ENCODE assay signal across 8 cellular contexts in the genomic region with DNA sequence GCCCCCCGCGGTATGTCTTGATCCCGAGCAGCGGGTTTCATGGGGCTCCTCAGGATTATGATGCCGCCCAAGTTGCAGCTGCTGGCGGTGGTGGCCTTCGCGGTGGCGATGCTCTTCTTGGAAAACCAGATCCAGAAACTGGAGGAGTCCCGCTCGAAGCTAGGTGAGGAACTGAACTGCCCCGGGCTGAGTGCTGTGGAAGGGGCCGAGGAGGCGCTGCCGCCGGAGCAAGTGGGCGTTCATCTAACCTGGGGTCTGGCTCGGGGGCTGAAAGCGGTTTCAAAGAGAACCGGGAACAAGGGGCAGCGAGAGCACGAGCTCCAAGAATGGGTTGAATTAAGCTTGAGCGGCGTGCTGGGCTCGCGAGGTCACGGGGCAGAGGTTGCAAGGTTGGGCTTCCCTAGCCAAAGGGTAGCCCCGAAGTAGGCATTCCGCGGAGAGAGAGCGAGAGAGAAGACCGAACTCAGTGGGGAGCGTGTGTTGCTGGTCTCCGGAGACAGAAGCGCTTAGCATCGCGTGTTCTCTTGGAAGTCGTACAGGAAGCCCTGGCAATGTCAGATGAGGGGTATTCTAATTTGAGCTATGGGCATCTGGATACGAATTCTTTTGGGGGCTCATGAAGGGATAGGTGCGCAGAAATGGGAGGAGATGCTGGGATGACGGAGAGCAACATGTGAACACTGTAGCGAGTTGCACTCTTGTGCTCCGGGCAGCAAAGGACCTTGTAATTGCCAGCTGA. TPM values are rescaled to one million over a fixed set of nuclear protein-coding genes. Genes with fewer than 3 reads are reported as not detected.
DNase-seq lines count a peak whose midpoint lies in the region; ATAC-seq lines count a peak whose summit lies in the region.

No MANE protein-coding gene starts in this region.

- peaks cover 1 to 5% of the 10 kb centered on the region in 2 donors for H3K4me1 ChIP-seq in aorta (ENCODE audit: control insufficient read depth in 1 of 2, insufficient read depth in 2 of 2, low read length in 2 of 2)

- H3K27ac ChIP-seq in SK-N-MC (no peak overlapping the region), aorta (ENCODE audit: low read depth in 1 of 2, low read length in 2 of 2) (peak overlapping the region in 1 of 2 donors; percentile 53)

- no peak overlapping the region for H3K27ac Mint-ChIP-seq in activated naive CD8-positive, alpha-beta T cell treated with anti-CD3 and anti-CD28 coated beads, Interleukin-2, amount 50 U/mL, for 24 hours

- no peak overlapping the region for H3K4me3 Mint-ChIP-seq in activated naive CD8-positive, alpha-beta T cell treated with anti-CD3 and anti-CD28 coated beads, Interleukin-2, amount 50 U/mL, for 24 hours

- H3K9me3 ChIP-seq in SK-N-MC (ENCODE audit: low read depth, low read length) = no peaks in the 10 kb centered on the region
- no peaks in the 10 kb centered on the region for H3K9me3 ChIP-seq in aorta (ENCODE audit: control insufficient read depth, low read length)

- no peaks in the 10 kb centered on the region for H3K9me3 Mint-ChIP-seq in activated naive CD8-positive, alpha-beta T cell treated with anti-CD3 and anti-CD28 coated beads, Interleukin-2, amount 50 U/mL, for 24 hours

- H3K36me3 ChIP-seq in SK-N-MC (ENCODE audit: insufficient read depth, low read length) (peaks cover 13% of the 10 kb centered on the region), aorta (ENCODE audit: control insufficient read depth in 1 of 2, insufficient read depth in 2 of 2, low read length in 1 of 2) (no peaks in the 10 kb centered on the region)

- H3K27me3 Mint-ChIP-seq in activated naive CD8-positive, alpha-beta T cell treated with anti-CD3 and anti-CD28 coated beads, Interleukin-2, amount 50 U/mL, for 24 hours = no peaks in the 10 kb centered on the region

- H3K36me3 Mint-ChIP-seq in activated naive CD8-positive, alpha-beta T cell treated with anti-CD3 and anti-CD28 coated beads, Interleukin-2, amount 50 U/mL, for 24 hours (ENCODE audit: low read depth) = peaks cover 17% of the 10 kb centered on the region

- no peaks in the 10 kb centered on the region for H3K27me3 ChIP-seq in aorta (ENCODE audit: control insufficient read depth in 1 of 2, insufficient read depth in 2 of 2, low read length in 1 of 2)

- ATAC-seq in GM21528 (IDR thresholded peaks at IDR 0.05; ENCODE audit: low FRiP score, unreplicated experiment) (peak; percentile 27), left ventricle myocardium superior (peak; percentile 49), aorta (ENCODE audit: low FRiP score) (peak; percentile 70)
- peak; percentile 18 for ATAC-seq in activated naive CD8-positive, alpha-beta T cell treated with anti-CD3 and anti-CD28 coated beads, Interleukin-2, amount 50 U/mL, for 24 hours

- WGBS in aorta, 2 donors = 0% methylated on average over 43 of the region's 43 CpGs

- DNase-seq in COLO668 (lab: John Stamatoyannopoulos, UW; ENCODE audit: unreplicated experiment) (peak; percentile 80), Kasumi-1 (lab: John Stamatoyannopoulos, UW) (peak; percentile 70 to 75), SK-N-MC (ENCODE audit: low read depth, low spot score) (peak; percentile 16), left ventricle myocardium superior (peak; percentile 59), putamen (ENCODE audit: low spot score) (peak; percentile 57), aorta (peak; percentile 65 to 80)
- peak; percentile 53 for DNase-seq in activated naive CD8-positive, alpha-beta T cell treated with anti-CD3 and anti-CD28 coated beads, Interleukin-2, amount 50 U/mL, for 24 hours

- H3K4me3 ChIP-seq in SK-N-MC (peak overlapping the region; percentile 93), aorta (ENCODE audit: low read length in 2 of 2) (peak overlapping the region; percentile 62 to 73)

- peaks cover 35% of the 10 kb centered on the region for H3K4me1 Mint-ChIP-seq in activated naive CD8-positive, alpha-beta T cell treated with anti-CD3 and anti-CD28 coated beads, Interleukin-2, amount 50 U/mL, for 24 hours

- intact Hi-C loops in left ventricle myocardium superior (cut with micrococcal nuclease) = no loop called here
- intact Hi-C loops in aorta (cut with DNase I) = loop anchor here (1.0 to 10.0 kb wide), 3 partner anchors 128 to 211 kb away; a partner anchor contains a TSS

- peak overlapping the region; percentile 76 for H3K9ac ChIP-seq in SK-N-MC (ENCODE audit: insufficient read length)

RNA-seq across cellular contexts. Expression of a gene that starts 0.7 kb away (rescaled TPM):
- total RNA-seq in left ventricle myocardium superior (12.0 TPM), aorta (10 to 100 TPM; 11.3 to 20.3 TPM)
- polyA plus RNA-seq in aorta = 1 to 10 TPM; 4.1 to 6.3 TPM

RNA-seq across cellular contexts. Expression of a gene that starts 1.2 kb away (rescaled TPM):
- total RNA-seq in left ventricle myocardium superior (71.7 TPM), aorta (100 to 1,000 TPM; 145 to 169 TPM)
- 100 to 1,000 TPM; 133 to 153 TPM for polyA plus RNA-seq in aorta

Comparison
In these comparisons a context has a peak if more than half of its experiments do, and no peak if none do; other contexts are left out.
1. DNase-seq: peak in every context shown above with its lines; median percentile 80 in COLO668; 72 in Kasumi-1; 72 in aorta; 59 in left ventricle myocardium superior; 57 in putamen; 53 in activated naive CD8-positive, alpha-beta T cell treated with anti-CD3 and anti-CD28 coated beads, Interleukin-2, amount 50 U/mL, for 24 hours; 16 in SK-N-MC.
2. ATAC-seq: peak in every context shown above with its lines; median percentile 70 in aorta; 49 in left ventricle myocardium superior; 27 in GM21528; 18 in activated naive CD8-positive, alpha-beta T cell treated with anti-CD3 and anti-CD28 coated beads, Interleukin-2, amount 50 U/mL, for 24 hours.